In the genomic region with DNA sequence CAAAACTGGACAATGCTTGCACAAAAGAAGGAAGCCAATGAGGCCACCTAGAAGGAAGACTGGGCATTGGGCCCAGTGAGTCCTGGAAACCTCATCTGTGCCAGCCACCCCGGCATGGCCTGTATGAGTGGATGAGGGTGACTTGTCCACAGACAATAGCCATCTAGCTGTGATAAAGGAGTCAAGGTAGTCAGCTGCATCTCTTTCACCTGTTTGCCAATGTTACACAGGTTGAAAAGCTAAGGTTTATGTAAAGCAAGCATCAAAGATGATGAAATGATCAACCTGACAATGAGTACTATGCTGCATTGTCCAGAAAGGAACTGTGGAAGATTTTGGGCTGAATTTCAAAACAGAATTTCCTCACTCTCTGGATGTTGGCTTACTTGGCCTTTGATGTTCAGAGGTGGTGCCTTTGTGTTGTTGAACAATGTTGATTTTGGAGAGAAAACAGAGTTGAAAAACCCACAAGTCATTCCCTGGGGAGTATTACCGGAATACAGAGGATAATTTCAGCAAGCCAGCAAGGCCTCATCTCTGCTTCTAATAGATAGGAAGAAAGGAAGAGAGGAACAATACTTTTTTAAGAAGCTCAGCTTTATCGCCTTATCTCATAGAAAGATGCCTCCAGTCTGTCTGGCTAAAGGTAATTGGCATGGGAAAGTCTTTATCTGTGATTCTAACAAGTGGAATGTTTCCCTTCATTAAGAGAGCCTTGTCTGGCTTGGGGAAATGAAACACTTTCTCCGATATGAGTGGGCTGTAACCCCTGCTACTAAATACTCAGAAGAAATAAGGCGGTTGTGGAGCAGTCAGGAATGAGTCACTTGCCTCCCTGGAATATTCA, we compare ENCODE assay signal across 17 cellular contexts. TPM values are rescaled to one million over a fixed set of nuclear protein-coding genes. Genes with fewer than 3 reads are reported as not detected.
DNase-seq lines count a peak whose midpoint lies in the region; ATAC-seq and TF ChIP-seq lines count a peak whose summit lies in the region.
"Had no signal": no experiment of that assay in that cellular context is flagged by ENCODE, and none has a peak within 500 bp of the region (broad histone marks: within the 10 kb centered on the region; RNA-seq: fewer than 3 reads in every experiment).

No MANE protein-coding gene starts in this region.

- TF ChIP-seq CTCF in cardiac fibroblast (IDR thresholded peaks at IDR 0.05; ENCODE audit: low read depth, low read length) (no peak), lung (IDR thresholded peaks at IDR 0.05; ENCODE audit: control extremely low read depth, extremely low read depth) (no peak)

- H3K36me3 ChIP-seq in lung (ENCODE audit: control insufficient read depth in 2 of 2, insufficient read depth in 2 of 2, low read length in 2 of 2) = no peaks in the 10 kb centered on the region
- H3K36me3 ChIP-seq: SJCRH30 had no signal

- no peaks in the 10 kb centered on the region for H3K27me3 ChIP-seq in lung (ENCODE audit: control insufficient read depth, insufficient read depth)

- no peak overlapping the region for H3K27ac ChIP-seq in lung (ENCODE audit: low read depth in 1 of 2, low read length in 1 of 2)
- H3K27ac ChIP-seq: SJCRH30 had no signal

- intact Hi-C loops in left cardiac atrium (cut with DNase I) = no loop called here
- intact Hi-C loops in cardiac septum (cut with DNase I) = no loop called here

- 62 to 80% methylated on average over 5 of the region's 5 CpGs for WGBS in lung, 2 donors

- H3K9me3 ChIP-seq in lung (ENCODE audit: control insufficient read depth in 2 of 2, insufficient read depth in 1 of 2, low read length in 1 of 2) = no peaks in the 10 kb centered on the region
- H3K9me3 ChIP-seq: SJCRH30 had no signal

- DNase-seq in left cardiac atrium = peak; percentile 22
- DNase-seq in cardiac septum (ENCODE audit: low spot score) = no peak
- peak; percentile 84 to 89 for DNase-seq in cardiac fibroblast (ENCODE audit: low read depth in 2 of 2)
- no peak for DNase-seq in lung (ENCODE audit: low spot score)
- DNase-seq in HPDE6-E6E7 (ENCODE audit: extremely low spot score) = no peak
- no peak for DNase-seq in NCI-H510A treated with DMSO at 0.1 percent for 48 hours (lab: John Stamatoyannopoulos, UW)
- DNase-seq: ACHN; activated naive CD4-positive, alpha-beta T cell treated with anti-CD3 and anti-CD28 coated beads for 36 hours; COR-L47; head of caudate nucleus; MV-4-11; natural killer cell; NCI-H2107; SJCRH30; stimulated activated naive CD4-positive, alpha-beta T cell had no signal

- no peak overlapping the region for H3K4me3 ChIP-seq in cardiac fibroblast (replicated peaks in 1 of 2; ENCODE audit: low read depth in 2 of 2, low read length in 2 of 2)
- no peak overlapping the region for H3K4me3 ChIP-seq in lung
- H3K4me3 ChIP-seq: SJCRH30 had no signal

- peaks cover 2 to 3% of the 10 kb centered on the region in 2 donors for H3K4me1 ChIP-seq in lung (ENCODE audit: control insufficient read depth in 2 of 2, insufficient read depth in 2 of 2, low read length in 2 of 2)

- ATAC-seq in left cardiac atrium = peak; percentile 44 to 95
- peak; percentile 23 for ATAC-seq in lung (ENCODE audit: insufficient read depth, low FRiP score)
- ATAC-seq in HG02840 (IDR thresholded peaks at IDR 0.05; ENCODE audit: low FRiP score, unreplicated experiment) = no peak
- no peak for ATAC-seq in GM21381 (IDR thresholded peaks at IDR 0.05; ENCODE audit: unreplicated experiment)
- ATAC-seq: natural killer cell had no signal

RNA-seq across cellular contexts. Expression of gene SELE, which starts 11.4 kb away (rescaled TPM):
- 1 to 10 TPM in 1 of 2 donors, under 1 TPM in 1; 0.59 to 3.6 TPM for total RNA-seq in left cardiac atrium
- 26.6 TPM for total RNA-seq in cardiac septum
- 1 to 10 TPM; 3.2 to 4.5 TPM for total RNA-seq in lung
- polyA plus RNA-seq in lung = 10 to 100 TPM in 1 of 2 donors, 1 to 10 TPM in 1; 2.1 to 40.2 TPM
- total RNA-seq: activated naive CD4-positive, alpha-beta T cell treated with anti-CD3 and anti-CD28 coated beads for 36 hours; natural killer cell; SJCRH30 had no signal

RNA-seq across cellular contexts. Expression of gene SELL, which starts 33.8 kb away (rescaled TPM):
- total RNA-seq in left cardiac atrium (1 to 10 TPM; 3.0 to 4.7 TPM), cardiac septum (4.0 TPM), lung (10 to 100 TPM; 15.1 to 22.7 TPM)
- 100 to 1,000 TPM in 1 of 2 donors, 1 to 10 TPM in 1; 3.6 to 143 TPM for polyA plus RNA-seq in lung
- total RNA-seq: SJCRH30 had no signal

RNA-seq across cellular contexts. Expression of gene METTL18, which starts 49.5 kb away (rescaled TPM):
- total RNA-seq in left cardiac atrium = 1 to 10 TPM; 5.1 to 6.3 TPM
- total RNA-seq in cardiac septum = 4.2 TPM
- total RNA-seq in lung = 1 to 10 TPM; 5.9 to 8.6 TPM
- 1 to 10 TPM; 4.4 to 6.8 TPM for polyA plus RNA-seq in lung

Comparison
In these comparisons a context has a peak if more than half of its experiments do, and no peak if none do; other contexts are left out.
1. DNase-seq: peak in left cardiac atrium (single experiment) and cardiac fibroblast (2 of 2); none in cardiac septum (single experiment), lung (single experiment), HPDE6-E6E7 (single experiment) and NCI-H510A treated with DMSO at 0.1 percent for 48 hours (single experiment).
2. ATAC-seq: peak in left cardiac atrium (2 of 2) and lung (single experiment); none in HG02840 (single experiment) and GM21381 (single experiment).